In the genomic region with DNA sequence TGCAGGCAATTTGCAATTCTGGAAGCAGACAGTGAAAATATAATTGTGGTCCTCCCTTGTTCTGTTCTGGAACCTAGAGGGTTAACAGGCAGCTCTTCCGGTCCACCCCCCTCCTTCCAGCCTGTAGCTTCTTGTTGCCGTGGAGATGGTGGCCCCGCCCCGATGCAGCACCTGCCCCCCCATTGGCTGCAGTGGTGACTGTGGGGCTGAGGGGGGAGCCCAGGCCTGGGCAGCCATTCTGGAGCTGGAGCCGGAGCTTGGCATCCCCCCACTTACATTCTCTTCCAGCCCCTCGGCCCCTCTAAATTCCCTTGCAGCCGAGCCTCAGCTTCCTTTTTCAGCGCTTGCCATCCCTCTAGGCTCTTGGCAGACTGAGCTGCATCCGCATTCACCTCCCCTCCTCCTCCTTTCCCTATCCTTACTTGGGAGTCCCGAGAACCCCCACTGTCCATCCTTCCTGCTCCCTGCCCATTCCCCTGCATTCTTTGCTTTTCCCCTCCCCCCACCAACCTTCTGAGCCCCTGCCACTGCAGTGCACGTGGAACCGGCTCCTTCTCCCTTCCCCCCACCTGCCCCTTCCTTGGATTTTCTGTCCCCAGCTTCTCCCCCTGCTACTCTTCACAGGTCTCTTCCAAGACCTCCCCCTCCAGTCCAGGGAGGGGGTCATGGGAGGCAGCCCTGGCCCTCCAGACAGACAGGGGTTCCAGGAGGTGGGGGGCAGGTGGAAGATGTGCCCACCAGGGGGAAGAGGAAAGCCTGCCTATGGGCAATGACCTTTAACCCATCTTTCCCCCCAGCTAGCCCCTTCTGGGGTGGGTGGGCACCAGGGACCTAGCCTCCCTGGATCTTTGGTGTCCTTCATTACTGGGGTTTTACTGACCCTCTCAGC, we compare ENCODE assay signal across 8 cellular contexts. TPM values are rescaled to one million over a fixed set of nuclear protein-coding genes. Genes with fewer than 3 reads are reported as not detected.
DNase-seq lines count a peak whose midpoint lies in the region; ATAC-seq and TF ChIP-seq lines count a peak whose summit lies in the region.

No MANE protein-coding gene starts in this region.

- no peak for TF ChIP-seq CTCF in mucosa of descending colon (IDR thresholded peaks at IDR 0.05)

- peak overlapping the region; percentile 84 for H3K27ac Mint-ChIP-seq in stimulated activated naive B cell treated with anti-CD40 and anti-IgM and Interleukin-4, amounts not matched to agents 10 μg/mL and 1 μg/mL and 100 μg/mL, for 72 hours

- peak overlapping the region; percentile 83 to 84 for H3K4me3 Mint-ChIP-seq in stimulated activated naive B cell treated with anti-CD40 and anti-IgM and Interleukin-4, amounts not matched to agents 10 μg/mL and 1 μg/mL and 100 μg/mL, for 72 hours

- H3K27me3 Mint-ChIP-seq in stimulated activated naive B cell treated with anti-CD40 and anti-IgM and Interleukin-4, amounts not matched to agents 10 μg/mL and 1 μg/mL and 100 μg/mL, for 72 hours = no peaks in the 10 kb centered on the region

- peak; percentile 47 for ATAC-seq in GM18502 (IDR thresholded peaks at IDR 0.05; ENCODE audit: poor library complexity, unreplicated experiment)
- peak; percentile 56 for ATAC-seq in mucosa of descending colon
- ATAC-seq in stimulated activated naive B cell treated with anti-CD40 and anti-IgM and Interleukin-4, amounts not matched to agents 10 μg/mL and 1 μg/mL and 100 μg/mL, for 72 hours (replicated peaks) = peak; percentile 61 to 72
- ATAC-seq in GM21723 (IDR thresholded peaks at IDR 0.05; ENCODE audit: unreplicated experiment) = no peak

- DNase-seq in 8988T = peak; percentile 99
- DNase-seq in NCI-H2196 treated with DMSO at 0.1 percent for 48 hours (lab: John Stamatoyannopoulos, UW; ENCODE audit: unreplicated experiment) = peak; percentile 62
- DNase-seq in activated CD4-positive, alpha-beta T cell treated with anti-CD3 and anti-CD28 coated beads, Interleukin-2, amount 50 U/mL, for 1 hour = peak; percentile 83
- DNase-seq in mucosa of descending colon = peak; percentile 65 to 86 (median 72)
- DNase-seq in stimulated activated naive B cell treated with anti-CD40 and anti-IgM and Interleukin-4, amounts not matched to agents 10 μg/mL and 1 μg/mL and 100 μg/mL, for 72 hours = peak; percentile 69

- intact Hi-C loops in mucosa of descending colon (cut with DNase I, micrococcal nuclease) = no loop called here

- H3K9me3 Mint-ChIP-seq in stimulated activated naive B cell treated with anti-CD40 and anti-IgM and Interleukin-4, amounts not matched to agents 10 μg/mL and 1 μg/mL and 100 μg/mL, for 72 hours = no peaks in the 10 kb centered on the region

- H3K4me1 ChIP-seq in ectodermal cell (ENCODE audit: control insufficient read depth, insufficient read depth, low read length) = peaks cover 63% of the 10 kb centered on the region
- peaks cover 14% of the 10 kb centered on the region for H3K4me1 ChIP-seq in mucosa of descending colon (ENCODE audit: low read depth)

- H3K4me1 Mint-ChIP-seq in stimulated activated naive B cell treated with anti-CD40 and anti-IgM and Interleukin-4, amounts not matched to agents 10 μg/mL and 1 μg/mL and 100 μg/mL, for 72 hours = peaks cover 66 to 77% of the 10 kb centered on the region in 2 donors

- H3K27me3 ChIP-seq in ectodermal cell (ENCODE audit: control insufficient read depth, insufficient read depth, low read length, poor library complexity, severe bottlenecking) = no peaks in the 10 kb centered on the region

- H3K9me3 ChIP-seq in ectodermal cell (ENCODE audit: control insufficient read depth, low read length) (no peaks in the 10 kb centered on the region), mucosa of descending colon (no peaks in the 10 kb centered on the region)

- WGBS in ectodermal cell, 2 experiments = 0 to 1% methylated on average over 12 of the region's 12 CpGs

- H3K36me3 ChIP-seq in ectodermal cell (ENCODE audit: control insufficient read depth, insufficient read depth, low read length) (peaks cover 15% of the 10 kb centered on the region), mucosa of descending colon (ENCODE audit: low read depth) (no peaks in the 10 kb centered on the region)

- peaks cover 13 to 24% of the 10 kb centered on the region in 2 donors for H3K36me3 Mint-ChIP-seq in stimulated activated naive B cell treated with anti-CD40 and anti-IgM and Interleukin-4, amounts not matched to agents 10 μg/mL and 1 μg/mL and 100 μg/mL, for 72 hours

- H3K27ac ChIP-seq in ectodermal cell (ENCODE audit: insufficient read depth, low read depth, low read length, poor library complexity, severe bottlenecking) = peak overlapping the region; percentile 82

- H3K4me3 ChIP-seq in ectodermal cell (ENCODE audit: insufficient read depth, low read depth, low read length) = peak overlapping the region; percentile 40
- no peak overlapping the region for H3K4me3 ChIP-seq in mucosa of descending colon

RNA-seq across cellular contexts. Expression of gene SYNGAP1, which starts 11.4 kb away (rescaled TPM):
- 146 TPM for polyA plus RNA-seq in ectodermal cell (2013, experiment 1 of 4)
- polyA plus RNA-seq in ectodermal cell (2013, experiment 2 of 4) = 158 TPM
- polyA plus RNA-seq in ectodermal cell (2013, experiment 3 of 4) = 90.5 TPM
- 110 TPM for polyA plus RNA-seq in ectodermal cell (2013, experiment 4 of 4)
- total RNA-seq in mucosa of descending colon = 10 to 100 TPM in 1 of 3 donors, 1 to 10 TPM in 2; 8.1 to 39.8 (median 8.8) TPM

RNA-seq across cellular contexts. Expression of gene CUTA, which starts 13.3 kb away (rescaled TPM):
- 270 TPM for polyA plus RNA-seq in ectodermal cell (2013, experiment 1 of 4)
- polyA plus RNA-seq in ectodermal cell (2013, experiment 2 of 4) = 294 TPM
- 245 TPM for polyA plus RNA-seq in ectodermal cell (2013, experiment 3 of 4)
- 278 TPM for polyA plus RNA-seq in ectodermal cell (2013, experiment 4 of 4)
- total RNA-seq in mucosa of descending colon = 100 to 1,000 TPM; 146 to 163 (median 151) TPM

RNA-seq across cellular contexts. Expression of gene PHF1, which starts 20.4 kb away (rescaled TPM):
- 78.6 TPM for polyA plus RNA-seq in ectodermal cell (2013, experiment 1 of 4)
- 67.1 TPM for polyA plus RNA-seq in ectodermal cell (2013, experiment 2 of 4)
- polyA plus RNA-seq in ectodermal cell (2013, experiment 3 of 4) = 62.7 TPM
- polyA plus RNA-seq in ectodermal cell (2013, experiment 4 of 4) = 74.0 TPM
- total RNA-seq in mucosa of descending colon = 10 to 100 TPM; 29.9 to 96.5 (median 38.1) TPM

RNA-seq across cellular contexts. Expression of gene ZBTB9, which starts 23.1 kb away (rescaled TPM):
- 30.1 TPM for polyA plus RNA-seq in ectodermal cell (2013, experiment 1 of 4)
- 33.1 TPM for polyA plus RNA-seq in ectodermal cell (2013, experiment 2 of 4)
- 18.3 TPM for polyA plus RNA-seq in ectodermal cell (2013, experiment 3 of 4)
- 20.0 TPM for polyA plus RNA-seq in ectodermal cell (2013, experiment 4 of 4)
- total RNA-seq in mucosa of descending colon = 1 to 10 TPM; 4.3 to 5.8 (median 4.5) TPM

RNA-seq across cellular contexts. Expression of gene KIFC1, which starts 39.6 kb away (rescaled TPM):
- 106 TPM for polyA plus RNA-seq in ectodermal cell (2013, experiment 1 of 4)
- polyA plus RNA-seq in ectodermal cell (2013, experiment 2 of 4) = 82.4 TPM
- polyA plus RNA-seq in ectodermal cell (2013, experiment 3 of 4) = 94.9 TPM
- 85.8 TPM for polyA plus RNA-seq in ectodermal cell (2013, experiment 4 of 4)
- 10 to 100 TPM in 1 of 3 donors, 1 to 10 TPM in 2; 3.5 to 21.1 (median 6.3) TPM for total RNA-seq in mucosa of descending colon
